ENCODE assay signal across 15 cellular contexts in genomic region chr14:58643366-58643765, GRCh38. TPM values are rescaled to one million over a fixed set of nuclear protein-coding genes. Genes with fewer than 3 reads are reported as not detected.
DNase-seq lines count a peak whose midpoint lies in the region; ATAC-seq and TF ChIP-seq lines count a peak whose summit lies in the region.
"Had no signal": no experiment of that assay in that cellular context is flagged by ENCODE, and none has a peak within 500 bp of the region (broad histone marks: within the 10 kb centered on the region; RNA-seq: fewer than 3 reads in every experiment).

No MANE protein-coding gene starts in this region.

- no peak overlapping the region for H2BK120ac ChIP-seq in mesenchymal stem cell (ENCODE audit: low read depth, low read length)

- no peak overlapping the region for H3K4ac ChIP-seq in mesenchymal stem cell (ENCODE audit: low read depth in 1 of 2, low read length in 2 of 2)

- H3K9ac ChIP-seq in mesenchymal stem cell (ENCODE audit: low read length) = no peak overlapping the region
- H3K9ac ChIP-seq: KMS-11 had no signal

- no peak overlapping the region for H2BK15ac ChIP-seq in mesenchymal stem cell (ENCODE audit: low read depth, poor library complexity, severe bottlenecking)

- H3K14ac ChIP-seq in mesenchymal stem cell (ENCODE audit: low read length in 2 of 2) = no peak overlapping the region

- H3K27me3 ChIP-seq in cardiac muscle cell (no peaks in the 10 kb centered on the region), mesenchymal stem cell (ENCODE audit: control insufficient read depth in 1 of 2, insufficient read depth in 1 of 2, low read length in 2 of 2) (peaks cover 0 to 3% of the 10 kb centered on the region in 2 experiments), lower lobe of right lung (ENCODE audit: low read depth) (peaks cover 10% of the 10 kb centered on the region)

- no peaks in the 10 kb centered on the region for H3K9me3 ChIP-seq in cardiac muscle cell (ENCODE audit: low read depth)
- H3K9me3 ChIP-seq in mesenchymal stem cell (ENCODE audit: control insufficient read depth, low read length) = no peaks in the 10 kb centered on the region
- H3K9me3 ChIP-seq in lower lobe of right lung = no peaks in the 10 kb centered on the region

- H3K23ac ChIP-seq in mesenchymal stem cell (ENCODE audit: low read length in 2 of 2) = no peak overlapping the region

- intact Hi-C loops in left cardiac atrium (cut with DNase I) (loop anchor here in 1 of 2 donors (10.0 kb wide), 1 partner anchor 381 kb away; no protein-coding TSS in a partner anchor), lower lobe of right lung (cut with DNase I) (no loop called here)

- H3K27ac ChIP-seq in cardiac muscle cell (peak overlapping the region; percentile 98), mesenchymal stem cell (ENCODE audit: low read length, poor library complexity, severe bottlenecking) (no peak overlapping the region), lower lobe of right lung (no peak overlapping the region)
- H3K27ac ChIP-seq: C4-2B, KMS-11, SK-N-MC had no signal

- H3K36me3 ChIP-seq in cardiac muscle cell = peaks cover 59% of the 10 kb centered on the region
- peaks cover 27 to 59% of the 10 kb centered on the region in 2 experiments for H3K36me3 ChIP-seq in mesenchymal stem cell (ENCODE audit: control insufficient read depth in 1 of 2, insufficient read depth in 2 of 2, low read depth in 1 of 2, low read length in 2 of 2)
- peaks cover 15% of the 10 kb centered on the region for H3K36me3 ChIP-seq in lower lobe of right lung

- H3K4me3 ChIP-seq in cardiac muscle cell (no peak overlapping the region), mesenchymal stem cell (ENCODE audit: insufficient read depth in 1 of 2, low read depth in 1 of 2, low read length in 2 of 2) (no peak overlapping the region), lower lobe of right lung (no peak overlapping the region)
- H3K4me3 ChIP-seq: SK-N-MC had no signal

- H3K4me1 ChIP-seq in cardiac muscle cell (ENCODE audit: low read depth) (peaks cover 38% of the 10 kb centered on the region), mesenchymal stem cell (ENCODE audit: control insufficient read depth, insufficient read depth, low read depth, low read length) (no peaks in the 10 kb centered on the region), lower lobe of right lung (peaks cover 11% of the 10 kb centered on the region)

- H2BK12ac ChIP-seq in mesenchymal stem cell (ENCODE audit: low read length in 2 of 2) = no peak overlapping the region

- DNase-seq in cardiac muscle cell (ENCODE audit: low read depth in 1 of 2, low spot score in 1 of 2) = peak; percentile 18 to 82
- no peak for DNase-seq in left cardiac atrium
- peak; percentile 13 for DNase-seq in mesenchymal stem cell
- DNase-seq in MV-4-11 (lab: John Stamatoyannopoulos, UW) = no peak
- no peak for DNase-seq in lower lobe of right lung
- DNase-seq in activated CD8-positive, alpha-beta memory T cell treated with anti-CD3 and anti-CD28 coated beads for 24 hours = no peak
- DNase-seq: NCI-H1092, NCI-H146, NCI-H2081 treated with DMSO at 0.1 percent for 48 hours, NCI-H526 treated with DMSO at 0.1 percent for 48 hours had no signal

- no peak overlapping the region for H3K18ac ChIP-seq in mesenchymal stem cell (ENCODE audit: low read depth in 1 of 2, low read length in 2 of 2)

- no peak overlapping the region for H4K8ac ChIP-seq in mesenchymal stem cell (ENCODE audit: low read length)

- H3K4me2 ChIP-seq in mesenchymal stem cell (ENCODE audit: low read length, poor library complexity, severe bottlenecking) = no peak overlapping the region
- H3K4me2 ChIP-seq: KMS-11 had no signal

- H2BK5ac ChIP-seq in mesenchymal stem cell (ENCODE audit: low read depth, low read length, poor library complexity, severe bottlenecking) = no peak overlapping the region

- no peak overlapping the region for H2AFZ ChIP-seq in mesenchymal stem cell (ENCODE audit: low read depth, low read length)

- H2AK5ac ChIP-seq in mesenchymal stem cell (ENCODE audit: low read length, severe bottlenecking) = no peak overlapping the region

- no peak overlapping the region for H4K91ac ChIP-seq in mesenchymal stem cell (ENCODE audit: low read length)

- peaks cover 3% of the 10 kb centered on the region for H3K79me1 ChIP-seq in mesenchymal stem cell (replicated peaks; ENCODE audit: low read length, poor library complexity, severe bottlenecking)

- TF ChIP-seq CTCF in cardiac muscle cell (IDR thresholded peaks at IDR 0.05; ENCODE audit: low read depth, low read length) (no peak), lower lobe of right lung (IDR thresholded peaks at IDR 0.05) (no peak)

- WGBS in mesenchymal stem cell = 0% methylated on average over 1 of the region's 1 CpG

- ATAC-seq in left cardiac atrium (no peak), SK-N-SH treated with all-trans-retinoic acid at 6 μM for 48 hours (peak; percentile 4; the same call in 1 of the 3 replicates), lower lobe of right lung (no peak)
- ATAC-seq: Panc1 had no signal

TF ChIP-seq in SK-N-SH treated with all-trans-retinoic acid at 6 μM for 48 hours, 23 proteins besides CTCF, POLR2A, EP300 and RAD21:
- TF ChIP-seq ZNF8 (CRISPR knock-in tag; IDR thresholded peaks at IDR 0.05) (no peak), ISL1 (CRISPR knock-in tag; IDR thresholded peaks at IDR 0.05) (peak; percentile 56)

RNA-seq across cellular contexts. Expression of gene DACT1, which starts 5.6 kb away (rescaled TPM):
- total RNA-seq in cardiac muscle cell (259 and 324 TPM in 2 replicates), left cardiac atrium (10 to 100 TPM in 1 of 2 donors, 1 to 10 TPM in 1; 7.0 to 10.3 TPM), lower lobe of right lung (3.7 TPM)
- 197 and 291 TPM in 2 replicates for polyA plus RNA-seq in cardiac muscle cell
- 16.8 TPM for polyA plus RNA-seq in mesenchymal stem cell (2013, experiment 1 of 2)
- 16.8 TPM for polyA plus RNA-seq in mesenchymal stem cell (2013, experiment 2 of 2)

Comparison
In these comparisons a context has a peak if more than half of its experiments do, and no peak if none do; other contexts are left out.
1. DNase-seq: peak in cardiac muscle cell (2 of 2) and mesenchymal stem cell (single experiment); none in left cardiac atrium (single experiment), MV-4-11 (single experiment), lower lobe of right lung (single experiment) and activated CD8-positive, alpha-beta memory T cell treated with anti-CD3 and anti-CD28 coated beads for 24 hours (single experiment).
2. RNA of gene DACT1, which starts 5.6 kb away (total RNA-seq): 259 to 324 TPM in cardiac muscle cell; 7.0 to 10.3 TPM in left cardiac atrium and 3.7 TPM in lower lobe of right lung (single experiment); every median in the first group is over 10 times any median in the second.